1 cellular context compared by ENCODE assay signal in genomic region chr3:141368062-141368924, GRCh38.
A peak's percentile ranks its signal among the peaks of the same experiment; 100 is the strongest.
TF ChIP-seq lines count a peak whose summit lies in the region.

Gene ZBTB38, plus strand, starts transcription at chr3:141368504. Its CDS starts 73,885 bp downstream, at chr3:141442389.

TF ChIP-seq in HepG2, 621 proteins besides CTCF, POLR2A, EP300 and RAD21 (continued from another document and continues in another):
- TF ChIP-seq ZNF646 (CRISPR knock-in tag; IDR thresholded peaks at IDR 0.05) (no peak), DR1 (CRISPR knock-in tag; IDR thresholded peaks at IDR 0.05) (0 out of 2 replicates have a peak, but pooled peaks have one; percentile 52), ZNF496 (CRISPR knock-in tag; IDR thresholded peaks at IDR 0.05; ENCODE audit: insufficient replicate concordance) (no peak), ZNF839 (CRISPR knock-in tag; IDR thresholded peaks at IDR 0.05; ENCODE audit: borderline replicate concordance) (no peak), ZNF224 (CRISPR knock-in tag; IDR thresholded peaks at IDR 0.05) (peak; percentile 89; the same call in 1 of the 2 replicates), HES4 (CRISPR knock-in tag; IDR thresholded peaks at IDR 0.05; ENCODE audit: borderline replicate concordance) (0 out of 2 replicates have a peak, but pooled peaks have one; percentile 35), RNF219 (CRISPR knock-in tag; IDR thresholded peaks at IDR 0.05) (peak; percentile 90; the same call in 1 of the 2 replicates), KDM5B (CRISPR knock-in tag; IDR thresholded peaks at IDR 0.05; ENCODE audit: borderline replicate concordance) (peak; percentile 87; the same call in 1 of the 2 replicates), SMARCE1 (IDR thresholded peaks at IDR 0.05; ENCODE audit: borderline replicate concordance) (no peak), HOXD1 (CRISPR knock-in tag; IDR thresholded peaks at IDR 0.05) (peak; percentile 82; the same call in 1 of the 2 replicates), CBX1 (IDR thresholded peaks at IDR 0.05; ENCODE audit: low read depth) (no peak), FLYWCH1 (CRISPR knock-in tag; IDR thresholded peaks at IDR 0.05) (peak; percentile 11; the same call in 1 of the 2 replicates), MLXIP (CRISPR knock-in tag; IDR thresholded peaks at IDR 0.05; ENCODE audit: borderline replicate concordance) (peak; percentile 87), KMT2B (CRISPR knock-in tag; IDR thresholded peaks at IDR 0.05) (peak; percentile 76), HNRNPLL (IDR thresholded peaks at IDR 0.05; ENCODE audit: low read depth, low read length, poor library complexity, severe bottlenecking) (peak; percentile 54), ZNF878 (CRISPR knock-in tag; IDR thresholded peaks at IDR 0.05) (peak; percentile 85), ZBTB38 (CRISPR knock-in tag; IDR thresholded peaks at IDR 0.05) (peak; percentile 97), IKZF1 (IDR thresholded peaks at IDR 0.05) (no peak), ZNF335 (CRISPR knock-in tag; IDR thresholded peaks at IDR 0.05) (peak; percentile 61; the same call in 1 of the 2 replicates), TEAD3 (CRISPR knock-in tag; optimal IDR thresholded peaks at IDR 0.05; ENCODE audit: borderline replicate concordance) (peak; percentile 98), ZNF619 (CRISPR knock-in tag; IDR thresholded peaks at IDR 0.05) (peak; percentile 72), PHF5A (CRISPR knock-in tag; IDR thresholded peaks at IDR 0.05; ENCODE audit: low read depth, unreplicated experiment) (no peak), RARA (CRISPR knock-in tag; IDR thresholded peaks at IDR 0.05) (peak; percentile 91), STAG1 (CRISPR knock-in tag; IDR thresholded peaks at IDR 0.05) (no peak), ZFAT (CRISPR knock-in tag; conservative IDR thresholded peaks at IDR 0.05) (no peak), ZBTB25 (CRISPR knock-in tag; IDR thresholded peaks at IDR 0.05) (no peak), SNAPC5 (CRISPR knock-in tag; IDR thresholded peaks at IDR 0.05; ENCODE audit: borderline replicate concordance) (no peak), ZNF30 (CRISPR knock-in tag; IDR thresholded peaks at IDR 0.05) (no peak), ZBTB21 (CRISPR knock-in tag; IDR thresholded peaks at IDR 0.05) (peak; percentile 93), PCBP1 (IDR thresholded peaks at IDR 0.05; ENCODE audit: borderline replicate concordance, low read depth, low read length) (peak; percentile 84; the same call in 1 of the 2 replicates), ELF1 (CRISPR knock-in tag; IDR thresholded peaks at IDR 0.05) (peak; percentile 96), ZNF460 (CRISPR knock-in tag; IDR thresholded peaks at IDR 0.05; ENCODE audit: borderline replicate concordance) (no peak), SPEN (CRISPR knock-in tag; IDR thresholded peaks at IDR 0.05; ENCODE audit: low read depth) (peak; percentile 54), ZFP90 (CRISPR knock-in tag; IDR thresholded peaks at IDR 0.05; ENCODE audit: borderline replicate concordance) (no peak), MTA3 (CRISPR knock-in tag; IDR thresholded peaks at IDR 0.05) (no peak), NR2F2 (IDR thresholded peaks at IDR 0.05; ENCODE audit: borderline replicate concordance, low read depth) (peak; percentile 29; the same call in 1 of the 2 replicates), RXRA (CRISPR knock-in tag; IDR thresholded peaks at IDR 0.05) (peak; percentile 92), EZH2 (conservative IDR thresholded peaks at IDR 0.05; ENCODE audit: low read depth, low read length) (no peak), POLR2G (IDR thresholded peaks at IDR 0.05; ENCODE audit: low read depth, low read length) (peak; percentile 86), ARNTL (CRISPR knock-in tag; IDR thresholded peaks at IDR 0.05) (no peak), ZSCAN21 (CRISPR knock-in tag; IDR thresholded peaks at IDR 0.05; ENCODE audit: borderline replicate concordance) (peak; percentile 42; the same call in 1 of the 2 replicates)
- TF ChIP-seq, protein P1, sequence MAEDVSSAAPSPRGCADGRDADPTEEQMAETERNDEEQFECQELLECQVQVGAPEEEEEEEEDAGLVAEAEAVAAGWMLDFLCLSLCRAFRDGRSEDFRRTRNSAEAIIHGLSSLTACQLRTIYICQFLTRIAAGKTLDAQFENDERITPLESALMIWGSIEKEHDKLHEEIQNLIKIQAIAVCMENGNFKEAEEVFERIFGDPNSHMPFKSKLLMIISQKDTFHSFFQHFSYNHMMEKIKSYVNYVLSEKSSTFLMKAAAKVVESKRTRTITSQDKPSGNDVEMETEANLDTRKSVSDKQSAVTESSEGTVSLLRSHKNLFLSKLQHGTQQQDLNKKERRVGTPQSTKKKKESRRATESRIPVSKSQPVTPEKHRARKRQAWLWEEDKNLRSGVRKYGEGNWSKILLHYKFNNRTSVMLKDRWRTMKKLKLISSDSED (CRISPR knock-in tag; IDR thresholded peaks at IDR 0.05): no peak
- TF ChIP-seq, protein P2, sequence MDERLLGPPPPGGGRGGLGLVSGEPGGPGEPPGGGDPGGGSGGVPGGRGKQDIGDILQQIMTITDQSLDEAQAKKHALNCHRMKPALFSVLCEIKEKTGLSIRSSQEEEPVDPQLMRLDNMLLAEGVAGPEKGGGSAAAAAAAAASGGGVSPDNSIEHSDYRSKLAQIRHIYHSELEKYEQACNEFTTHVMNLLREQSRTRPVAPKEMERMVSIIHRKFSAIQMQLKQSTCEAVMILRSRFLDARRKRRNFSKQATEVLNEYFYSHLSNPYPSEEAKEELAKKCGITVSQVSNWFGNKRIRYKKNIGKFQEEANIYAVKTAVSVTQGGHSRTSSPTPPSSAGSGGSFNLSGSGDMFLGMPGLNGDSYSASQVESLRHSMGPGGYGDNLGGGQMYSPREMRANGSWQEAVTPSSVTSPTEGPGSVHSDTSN (CRISPR knock-in tag; IDR thresholded peaks at IDR 0.05): no peak
- TF ChIP-seq, protein P3, sequence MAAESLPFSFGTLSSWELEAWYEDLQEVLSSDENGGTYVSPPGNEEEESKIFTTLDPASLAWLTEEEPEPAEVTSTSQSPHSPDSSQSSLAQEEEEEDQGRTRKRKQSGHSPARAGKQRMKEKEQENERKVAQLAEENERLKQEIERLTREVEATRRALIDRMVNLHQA (CRISPR knock-in tag; IDR thresholded peaks at IDR 0.05): no peak
- TF ChIP-seq, protein P4, sequence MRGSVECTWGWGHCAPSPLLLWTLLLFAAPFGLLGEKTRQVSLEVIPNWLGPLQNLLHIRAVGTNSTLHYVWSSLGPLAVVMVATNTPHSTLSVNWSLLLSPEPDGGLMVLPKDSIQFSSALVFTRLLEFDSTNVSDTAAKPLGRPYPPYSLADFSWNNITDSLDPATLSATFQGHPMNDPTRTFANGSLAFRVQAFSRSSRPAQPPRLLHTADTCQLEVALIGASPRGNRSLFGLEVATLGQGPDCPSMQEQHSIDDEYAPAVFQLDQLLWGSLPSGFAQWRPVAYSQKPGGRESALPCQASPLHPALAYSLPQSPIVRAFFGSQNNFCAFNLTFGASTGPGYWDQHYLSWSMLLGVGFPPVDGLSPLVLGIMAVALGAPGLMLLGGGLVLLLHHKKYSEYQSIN (CRISPR knock-in tag; IDR thresholded peaks at IDR 0.05; ENCODE audit: borderline replicate concordance): no peak
- TF ChIP-seq, protein P5, sequence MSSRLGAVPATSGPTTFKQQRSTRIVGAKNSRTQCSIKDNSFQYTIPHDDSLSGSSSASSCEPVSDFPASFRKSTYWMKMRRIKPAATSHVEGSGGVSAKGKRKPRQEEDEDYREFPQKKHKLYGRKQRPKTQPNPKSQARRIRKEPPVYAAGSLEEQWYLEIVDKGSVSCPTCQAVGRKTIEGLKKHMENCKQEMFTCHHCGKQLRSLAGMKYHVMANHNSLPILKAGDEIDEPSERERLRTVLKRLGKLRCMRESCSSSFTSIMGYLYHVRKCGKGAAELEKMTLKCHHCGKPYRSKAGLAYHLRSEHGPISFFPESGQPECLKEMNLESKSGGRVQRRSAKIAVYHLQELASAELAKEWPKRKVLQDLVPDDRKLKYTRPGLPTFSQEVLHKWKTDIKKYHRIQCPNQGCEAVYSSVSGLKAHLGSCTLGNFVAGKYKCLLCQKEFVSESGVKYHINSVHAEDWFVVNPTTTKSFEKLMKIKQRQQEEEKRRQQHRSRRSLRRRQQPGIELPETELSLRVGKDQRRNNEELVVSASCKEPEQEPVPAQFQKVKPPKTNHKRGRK (CRISPR knock-in tag; IDR thresholded peaks at IDR 0.05): no peak
- TF ChIP-seq, protein P6, sequence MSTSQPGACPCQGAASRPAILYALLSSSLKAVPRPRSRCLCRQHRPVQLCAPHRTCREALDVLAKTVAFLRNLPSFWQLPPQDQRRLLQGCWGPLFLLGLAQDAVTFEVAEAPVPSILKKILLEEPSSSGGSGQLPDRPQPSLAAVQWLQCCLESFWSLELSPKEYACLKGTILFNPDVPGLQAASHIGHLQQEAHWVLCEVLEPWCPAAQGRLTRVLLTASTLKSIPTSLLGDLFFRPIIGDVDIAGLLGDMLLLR (CRISPR knock-in tag; IDR thresholded peaks at IDR 0.05): no peak
